8 cellular contexts compared by ENCODE assay signal in the genomic region with DNA sequence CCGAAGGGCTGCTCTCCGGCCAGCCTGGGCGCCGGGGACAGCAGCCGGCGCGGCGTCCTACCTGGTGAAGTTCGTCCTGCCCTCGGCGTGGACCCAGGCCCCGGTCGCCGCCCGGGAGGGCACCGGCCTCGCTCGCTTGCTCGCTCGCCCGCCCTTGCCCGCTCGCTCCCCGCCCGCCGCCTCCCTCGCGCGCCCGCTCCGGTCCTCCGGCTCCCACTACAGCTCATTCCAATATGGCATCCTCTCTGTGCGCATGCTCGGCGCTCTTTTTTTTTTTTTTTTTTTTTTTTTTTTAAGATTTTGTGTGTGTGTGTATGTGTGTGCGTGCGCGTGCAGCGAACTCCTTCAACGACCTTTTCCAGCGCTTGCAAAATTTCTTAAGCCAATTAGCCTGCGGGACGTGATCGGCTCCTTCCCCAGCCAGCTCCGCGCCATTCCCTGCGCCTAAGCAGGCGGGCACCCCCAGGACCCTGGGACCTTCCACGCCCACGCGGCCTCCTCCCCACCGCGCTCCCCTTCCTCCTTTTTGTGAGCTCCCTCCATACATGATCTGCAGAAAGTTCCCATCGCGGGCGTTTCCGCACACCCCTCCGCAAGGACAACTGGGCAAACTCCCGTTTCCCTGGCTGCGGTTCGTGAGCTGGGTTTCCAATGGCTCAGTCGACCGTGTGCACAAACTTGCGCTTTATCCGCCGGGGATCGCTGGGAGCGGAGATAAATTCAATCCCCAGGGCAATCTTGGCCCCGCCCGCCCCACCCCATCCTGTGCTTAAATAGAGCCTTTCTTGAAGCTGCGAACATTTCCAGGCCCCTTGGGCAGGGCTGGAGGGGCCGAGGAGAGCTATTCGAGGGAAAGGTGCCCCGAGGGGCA. TPM values are rescaled to one million over a fixed set of nuclear protein-coding genes. Genes with fewer than 3 reads are reported as not detected.
DNase-seq lines count a peak whose midpoint lies in the region; ATAC-seq lines count a peak whose summit lies in the region.

A gene (minus strand): TSS at position 235 of the 871 bp plus-strand sequence. CDS start 29,136 bp downstream, outside the sequence.

- peak; percentile 48 for ATAC-seq in HG02970 (IDR thresholded peaks at IDR 0.05; ENCODE audit: low FRiP score, unreplicated experiment)

- intact Hi-C loops in activated T-helper 1 cell treated with anti-CD3 and anti-CD28 coated beads, Interleukin-12 subunit alpha, Interleukin-12 subunit beta, Interleukin-2, Interleukin-4 antibody, amounts not matched to agents 30 ng/mL and 10 ng/mL and 1 ng/mL, durations not matched to agents 14 hours and 24 hours and 36 hours (cut with micrococcal nuclease), result loop anchor here (5.0 to 10.0 kb wide), 2 partner anchors 366 to 829 kb away; a partner anchor contains a TSS

- no peaks in the 10 kb centered on the region for H3K9me3 Mint-ChIP-seq in activated T-helper 1 cell treated with anti-CD3 and anti-CD28 coated beads, Interleukin-12 subunit alpha, Interleukin-12 subunit beta, Interleukin-2, Interleukin-4 antibody, amounts not matched to agents 30 ng/mL and 10 ng/mL and 1 ng/mL, durations not matched to agents 14 hours and 24 hours and 36 hours

- H3K27me3 Mint-ChIP-seq in activated T-helper 1 cell treated with anti-CD3 and anti-CD28 coated beads, Interleukin-12 subunit alpha, Interleukin-12 subunit beta, Interleukin-2, Interleukin-4 antibody, amounts not matched to agents 30 ng/mL and 10 ng/mL and 1 ng/mL, durations not matched to agents 14 hours and 24 hours and 36 hours (ENCODE audit: insufficient read depth), result peaks cover 35% of the 10 kb centered on the region

- peak within 1 kb of the TSS; percentile 29 for H3K27ac ChIP-seq in muscle layer of duodenum (ENCODE audit: low read length)
- peak within 1 kb of the TSS; percentile 36 for H3K27ac ChIP-seq in temporal lobe (ENCODE audit: low read depth, low read length)

- peak within 1 kb of the TSS; percentile 96 for H3K27ac Mint-ChIP-seq in activated T-helper 1 cell treated with anti-CD3 and anti-CD28 coated beads, Interleukin-12 subunit alpha, Interleukin-12 subunit beta, Interleukin-2, Interleukin-4 antibody, amounts not matched to agents 30 ng/mL and 10 ng/mL and 1 ng/mL, durations not matched to agents 14 hours and 24 hours and 36 hours

- peaks cover 0 to 40% of the 10 kb centered on the region in 2 donors for H3K4me1 ChIP-seq in muscle layer of duodenum (ENCODE audit: control insufficient read depth in 1 of 2, insufficient read depth in 2 of 2, low read length in 2 of 2)

- peaks cover 10% of the 10 kb centered on the region for H3K36me3 Mint-ChIP-seq in activated T-helper 1 cell treated with anti-CD3 and anti-CD28 coated beads, Interleukin-12 subunit alpha, Interleukin-12 subunit beta, Interleukin-2, Interleukin-4 antibody, amounts not matched to agents 30 ng/mL and 10 ng/mL and 1 ng/mL, durations not matched to agents 14 hours and 24 hours and 36 hours (ENCODE audit: low read depth)

- peaks cover 16% of the 10 kb centered on the region for H3K27me3 ChIP-seq in muscle layer of duodenum (ENCODE audit: low read depth, low read length)

- H3K9me3 ChIP-seq in muscle layer of duodenum (ENCODE audit: control insufficient read depth in 1 of 2, low read length in 2 of 2), result no peaks in the 10 kb centered on the region

- H3K36me3 ChIP-seq in muscle layer of duodenum (ENCODE audit: control insufficient read depth in 1 of 2, insufficient read depth in 2 of 2, low read length in 2 of 2), result no peaks in the 10 kb centered on the region

- H3K4me1 Mint-ChIP-seq in activated T-helper 1 cell treated with anti-CD3 and anti-CD28 coated beads, Interleukin-12 subunit alpha, Interleukin-12 subunit beta, Interleukin-2, Interleukin-4 antibody, amounts not matched to agents 30 ng/mL and 10 ng/mL and 1 ng/mL, durations not matched to agents 14 hours and 24 hours and 36 hours (ENCODE audit: low read depth), result peaks cover 39% of the 10 kb centered on the region

- DNase-seq in DMS 273 (lab: John Stamatoyannopoulos, UW; ENCODE audit: unreplicated experiment) (peak; percentile 29), DMS 273 treated with DMSO at 0.1 percent for 48 hours (lab: John Stamatoyannopoulos, UW) (no peak), NOMO-1 treated with DMSO at 0.1 percent for 48 hours (lab: John Stamatoyannopoulos, UW; ENCODE audit: unreplicated experiment) (peak; percentile 74), fibroblast of gingiva (ENCODE audit: low read depth) (peak; percentile 52)
- DNase-seq in activated T-helper 1 cell treated with anti-CD3 and anti-CD28 coated beads, Interleukin-12 subunit alpha, Interleukin-12 subunit beta, Interleukin-2, Interleukin-4 antibody, amounts not matched to agents 30 ng/mL and 10 ng/mL and 1 ng/mL, durations not matched to agents 14 hours and 24 hours and 36 hours (ENCODE audit: low spot score), result peak; percentile 64

- H3K4me3 Mint-ChIP-seq in activated T-helper 1 cell treated with anti-CD3 and anti-CD28 coated beads, Interleukin-12 subunit alpha, Interleukin-12 subunit beta, Interleukin-2, Interleukin-4 antibody, amounts not matched to agents 30 ng/mL and 10 ng/mL and 1 ng/mL, durations not matched to agents 14 hours and 24 hours and 36 hours, result peak within 1 kb of the TSS; percentile 96

- H3K4me3 ChIP-seq in muscle layer of duodenum (ENCODE audit: low read depth in 1 of 2, low read length in 2 of 2), result peak within 1 kb of the TSS; percentile 79 to 86

RNA-seq across cellular contexts. Expression of the gene that starts here (rescaled TPM):
- 38.3 and 39.1 TPM in 2 replicates for total RNA-seq in activated T-helper 1 cell treated with anti-CD3 and anti-CD28 coated beads, Interleukin-12 subunit alpha, Interleukin-12 subunit beta, Interleukin-2, Interleukin-4 antibody, amounts not matched to agents 30 ng/mL and 10 ng/mL and 1 ng/mL, durations not matched to agents 14 hours and 24 hours and 36 hours
- total RNA-seq in temporal lobe, result 10.1 TPM
